27 cellular contexts compared by ENCODE assay signal in the genomic region with DNA sequence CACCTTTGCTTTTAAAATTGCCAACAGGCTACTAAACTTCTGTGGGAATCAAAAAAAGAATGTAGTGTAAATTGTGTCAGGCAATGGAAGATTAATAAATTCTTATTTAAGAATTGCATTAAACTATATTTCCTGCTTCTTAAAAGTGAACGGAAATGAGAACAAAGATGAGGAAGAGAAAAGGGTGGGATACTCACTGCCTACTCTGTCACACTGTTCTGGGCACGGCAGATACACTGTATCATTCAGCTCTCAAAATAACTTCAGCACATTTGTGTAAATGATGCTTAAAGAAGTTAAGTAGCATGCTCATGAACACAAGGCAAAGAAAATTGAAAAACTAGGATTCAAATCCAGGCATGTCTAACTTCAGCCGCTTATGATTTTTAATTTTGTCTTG.
DNase-seq lines count a peak whose midpoint lies in the region; TF ChIP-seq lines count a peak whose summit lies in the region.
"Had no signal": no experiment of that assay in that cellular context is flagged by ENCODE, and none has a peak within 500 bp of the region (broad histone marks: within the 10 kb centered on the region; RNA-seq: fewer than 3 reads in every experiment).

No MANE protein-coding gene starts in this region.

- no TSS peak for BruUV-seq in A673 (replicated peaks; lab: Mats Ljungman, UMichigan)

- H3K27ac ChIP-seq in A673 (ENCODE audit: low read depth, low read length, poor library complexity, severe bottlenecking): peak overlapping the region; percentile 74
- H3K27ac ChIP-seq: 22Rv1; A549; BLaER1; BLaER1 treated with 17β-estradiol and CSF1 and Interleukin-3, amounts not matched to agents 10 nM and 100 nM; C4-2B had no signal

- POLR2A ChIA-PET in A673 (lab: Charles Lee; ENCODE audit: low non-redundant PET): no interaction called here

- H3K36me3 ChIP-seq in A673 (ENCODE audit: insufficient read depth, low read length, poor library complexity, severe bottlenecking): no peaks in the 10 kb centered on the region
- H3K36me3 ChIP-seq: BE2C; BLaER1; BLaER1 treated with 17β-estradiol and CSF1 and Interleukin-3, amounts not matched to agents 10 nM and 100 nM had no signal

- H3K9me3 ChIP-seq in A673 (ENCODE audit: low read depth, low read length, poor library complexity, severe bottlenecking): peaks cover 6% of the 10 kb centered on the region
- H3K9me3 ChIP-seq: A549, BE2C, Caco-2 had no signal

- CTCF ChIA-PET in A673 (lab: Charles Lee): interaction anchor here (0.5 to 1.0 kb wide), 3 partner anchors 44 to 765 kb away, joined by 3 read pairs; no protein-coding TSS in a partner anchor

- no peaks in the 10 kb centered on the region for H3K27me3 ChIP-seq in A673 (replicated peaks; ENCODE audit: insufficient read depth, low read depth, low read length, poor library complexity)
- H3K27me3 ChIP-seq: BE2C; BLaER1; BLaER1 treated with 17β-estradiol and CSF1 and Interleukin-3, amounts not matched to agents 10 nM and 100 nM had no signal

- peak overlapping the region; percentile 1 for H3K4me3 ChIP-seq in A673 (ENCODE audit: low read depth, low read length, poor library complexity, severe bottlenecking)
- H3K4me3 ChIP-seq: A549; BLaER1; BLaER1 treated with 17β-estradiol and CSF1 and Interleukin-3, amounts not matched to agents 10 nM and 100 nM had no signal

- peak; percentile 95 for DNase-seq in A673 (ENCODE audit: low spot score)
- no peak for DNase-seq in kidney glomerular epithelial cell (lab: John Stamatoyannopoulos, UW)
- DNase-seq: 8988T; ACHN; AML-193; BE2C; C1 segment of cervical spinal cord; Caco-2; Calu3; CD4-positive, alpha-beta memory T cell; CD4-positive, alpha-beta T cell; CD4-positive, CD25-positive, alpha-beta regulatory T cell; CD8-positive, alpha-beta memory T cell; CD8-positive, alpha-beta T cell; COR-L47; DMS 273 treated with DMSO at 0.1 percent for 48 hours; DMS153; DMS53; DMS79; DMS79 treated with DMSO at 0.1 percent for 48 hours; DND-41; EL had no signal

- peaks cover 34% of the 10 kb centered on the region for H3K4me1 ChIP-seq in A673 (ENCODE audit: insufficient read depth, low read length, poor library complexity, severe bottlenecking)
- H3K4me1 ChIP-seq: A549; BE2C; BLaER1; BLaER1 treated with 17β-estradiol and CSF1 and Interleukin-3, amounts not matched to agents 10 nM and 100 nM; Caco-2 had no signal

- intact Hi-C loops in A673 (cut with micrococcal nuclease; ENCODE audit: unreplicated experiment): loop anchor here (5.0 kb wide), 1 partner anchor 666 kb away; no protein-coding TSS in a partner anchor

- no peak for TF ChIP-seq CTCF in A673 (conservative IDR thresholded peaks at IDR 0.05; ENCODE audit: low read depth, low read length)
